1 cellular context compared by ENCODE assay signal in genomic region chr19:39082745-39083598, GRCh38.
TF ChIP-seq lines count a peak whose summit lies in the region.

No MANE protein-coding gene starts in this region.

TF ChIP-seq in SK-N-SH treated with all-trans-retinoic acid at 6 μM for 48 hours, 23 proteins besides CTCF, POLR2A, EP300 and RAD21 (continued from another document):
- TF ChIP-seq CREB5 (CRISPR knock-in tag; IDR thresholded peaks at IDR 0.05; ENCODE audit: low read depth) (no peak), ISL1 (CRISPR knock-in tag; IDR thresholded peaks at IDR 0.05) (no peak), TOX (CRISPR knock-in tag; IDR thresholded peaks at IDR 0.05; ENCODE audit: borderline replicate concordance) (no peak), ZFP30 (CRISPR knock-in tag; IDR thresholded peaks at IDR 0.05) (no peak), PPARA (CRISPR knock-in tag; IDR thresholded peaks at IDR 0.05; ENCODE audit: borderline replicate concordance) (no peak), ZNF565 (CRISPR knock-in tag; conservative IDR thresholded peaks at IDR 0.05; ENCODE audit: low read depth) (no peak), PATZ1 (CRISPR knock-in tag; IDR thresholded peaks at IDR 0.05; ENCODE audit: borderline replicate concordance) (no peak), ESRRG (CRISPR knock-in tag; IDR thresholded peaks at IDR 0.05) (no peak)
